In genomic region chr2:235402444-235402843, GRCh38 we compare ENCODE assay signal across 2 cellular contexts.
TF ChIP-seq lines count a peak whose summit lies in the region.

No MANE protein-coding gene starts in this region.

TF ChIP-seq in A549, 52 proteins besides CTCF, POLR2A, EP300 and RAD21 (continued from another document):
- TF ChIP-seq FOSL2 (IDR thresholded peaks at IDR 0.05) (no peak), FOSL2 (CRISPR knock-in tag; IDR thresholded peaks at IDR 0.05) (no peak)
TF ChIP-seq in A549: peak in this region for 1.

TF ChIP-seq in HCT116, 20 proteins besides CTCF, POLR2A, EP300 and RAD21 (continued from another document):
- TF ChIP-seq, protein P1, sequence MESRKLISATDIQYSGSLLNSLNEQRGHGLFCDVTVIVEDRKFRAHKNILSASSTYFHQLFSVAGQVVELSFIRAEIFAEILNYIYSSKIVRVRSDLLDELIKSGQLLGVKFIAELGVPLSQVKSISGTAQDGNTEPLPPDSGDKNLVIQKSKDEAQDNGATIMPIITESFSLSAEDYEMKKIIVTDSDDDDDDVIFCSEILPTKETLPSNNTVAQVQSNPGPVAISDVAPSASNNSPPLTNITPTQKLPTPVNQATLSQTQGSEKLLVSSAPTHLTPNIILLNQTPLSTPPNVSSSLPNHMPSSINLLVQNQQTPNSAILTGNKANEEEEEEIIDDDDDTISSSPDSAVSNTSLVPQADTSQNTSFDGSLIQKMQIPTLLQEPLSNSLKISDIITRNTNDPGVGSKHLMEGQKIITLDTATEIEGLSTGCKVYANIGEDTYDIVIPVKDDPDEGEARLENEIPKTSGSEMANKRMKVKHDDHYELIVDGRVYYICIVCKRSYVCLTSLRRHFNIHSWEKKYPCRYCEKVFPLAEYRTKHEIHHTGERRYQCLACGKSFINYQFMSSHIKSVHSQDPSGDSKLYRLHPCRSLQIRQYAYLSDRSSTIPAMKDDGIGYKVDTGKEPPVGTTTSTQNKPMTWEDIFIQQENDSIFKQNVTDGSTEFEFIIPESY (IDR thresholded peaks at IDR 0.05; ENCODE audit: extremely low read depth, insufficient replicate concordance, low read length): no peak
- TF ChIP-seq FOSL1 (IDR thresholded peaks at IDR 0.05; ENCODE audit: low read depth) (no peak), EZH2 (IDR thresholded peaks at IDR 0.05) (no peak), REST (IDR thresholded peaks at IDR 0.05; ENCODE audit: low read depth) (no peak), ELF1 (IDR thresholded peaks at IDR 0.05; ENCODE audit: borderline replicate concordance, low read depth) (no peak), ZNF274 (IDR thresholded peaks at IDR 0.05; ENCODE audit: low read depth, low read length) (no peak), SRF (IDR thresholded peaks at IDR 0.05; ENCODE audit: low read depth) (no peak), CEBPB (IDR thresholded peaks at IDR 0.05; ENCODE audit: low read depth) (no peak)
